Comparison of ENCODE assay signal across 28 cellular contexts in the genomic region with DNA sequence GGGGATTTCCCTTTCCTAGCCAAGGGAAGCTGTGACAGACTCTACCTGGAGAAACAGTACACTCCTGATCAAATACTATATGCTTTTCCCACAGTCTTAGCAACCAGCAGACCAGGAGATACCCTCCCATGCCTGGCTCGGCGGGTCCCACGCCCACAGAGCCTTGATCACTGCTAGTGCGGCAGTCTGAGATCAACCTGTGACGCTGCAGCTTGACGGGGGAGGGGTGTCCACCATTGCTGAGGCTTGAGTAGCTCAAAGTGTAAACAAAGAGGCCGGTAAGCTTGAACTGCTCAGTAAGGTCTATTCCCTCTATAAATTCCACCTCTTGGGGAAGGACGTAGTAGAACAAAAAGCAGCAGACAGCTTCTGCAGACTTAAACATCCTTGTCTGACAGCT.
"Had no signal": no experiment of that assay in that cellular context is flagged by ENCODE, and none has a peak within 500 bp of the region (broad histone marks: within the 10 kb centered on the region; RNA-seq: fewer than 3 reads in every experiment).

No MANE protein-coding gene starts in this region.

- DNase-seq: activated CD4-positive, alpha-beta T cell treated with anti-CD3 and anti-CD28 coated beads for 48 hours; activated CD4-positive, alpha-beta T cell treated with anti-CD3 and anti-CD28 coated beads, Interleukin-2, amount 50 U/mL, for 48 hours; activated CD8-positive, alpha-beta memory T cell treated with anti-CD3 and anti-CD28 coated beads, Interleukin-2, amount 50 U/mL, for 48 hours; activated gamma-delta T cell; activated naive CD4-positive, alpha-beta T cell treated with anti-CD3 and anti-CD28 coated beads, Interleukin-2, amount 10 ng/mL, durations not matched to agents 7 days and 5 days; activated naive CD8-positive, alpha-beta T cell treated with anti-CD3 and anti-CD28 coated beads, Interleukin-2, amount 10 ng/mL, durations not matched to agents 7 days and 5 days; activated T-cell treated with anti-CD3 and anti-CD28 coated beads, Interleukin-2, amount 50 U/mL, for 24 hours; amniotic stem cell; brain microvascular endothelial cell; caudate nucleus; cortex of kidney; effector memory CD8-positive, alpha-beta T cell; heart left ventricle; kidney glomerular epithelial cell; left ventricle myocardium inferior; ovary; retina; stimulated activated CD4-positive, alpha-beta T cell treated with anti-CD3 and anti-CD28 coated beads, Interleukin-12 subunit alpha, Interleukin-12 subunit beta, amount 100 ng/mL, for 4 hours; stimulated activated CD4-positive, alpha-beta T cell treated with anti-CD3 and anti-CD28 coated beads, Interleukin-4, amount 100 ng/mL, for 1 hour; stimulated activated naive CD8-positive, alpha-beta T cell treated with anti-CD3 and anti-CD28 coated beads, Interleukin-15, amount 100 ng/mL, for 72 hours; substantia nigra had no signal

- H3K27me3 ChIP-seq: brain microvascular endothelial cell, gastroesophageal sphincter, heart left ventricle, ovary had no signal

- H3K36me3 ChIP-seq: brain microvascular endothelial cell, gastroesophageal sphincter, heart left ventricle, left ventricle myocardium inferior, ovary, prostate gland had no signal

- H3K9me3 ChIP-seq: ovary, prostate gland had no signal

- H3K4me3 ChIP-seq: gastroesophageal sphincter, heart left ventricle, left ventricle myocardium inferior, lung, ovary, prostate gland, skin epidermis had no signal

- H3K4me1 ChIP-seq: gastroesophageal sphincter, heart left ventricle, left ventricle myocardium inferior, prostate gland had no signal

- H3K27ac ChIP-seq: brain microvascular endothelial cell, gastroesophageal sphincter, heart left ventricle, left ventricle myocardium inferior, ovary, prostate gland, skin epidermis had no signal

- ATAC-seq: activated CD4-positive, CD25-positive, alpha-beta regulatory T cell treated with anti-CD3 and anti-CD28 coated beads, Interleukin-2, amount 50 U/mL, for 24 hours; effector memory CD8-positive, alpha-beta T cell; gastroesophageal sphincter; heart left ventricle; sciatic nerve; stimulated activated effector memory CD8-positive, alpha-beta T cell treated with anti-CD3 and anti-CD28 coated beads, Interleukin-12 subunit alpha, Interleukin-12 subunit beta, amount 100 ng/mL, for 72 hours; stimulated activated naive CD8-positive, alpha-beta T cell treated with anti-CD3 and anti-CD28 coated beads, Interleukin-15, amount 100 ng/mL, for 72 hours had no signal
